ENCODE assay signal across 18 cellular contexts in genomic region chr10:86937502-86938154, GRCh38. TPM values are rescaled to one million over a fixed set of nuclear protein-coding genes. Genes with fewer than 3 reads are reported as not detected.
"Had no signal": no experiment of that assay in that cellular context is flagged by ENCODE, and none has a peak within 500 bp of the region (broad histone marks: within the 10 kb centered on the region; RNA-seq: fewer than 3 reads in every experiment).

No MANE protein-coding gene starts in this region.

- ATAC-seq: activated CD4-positive, alpha-beta T cell treated with anti-CD3 and anti-CD28 coated beads for 36 hours; activated CD8-positive, alpha-beta T cell treated with anti-CD3 and anti-CD28 coated beads for 36 hours; left colon; sciatic nerve; stimulated activated effector memory CD8-positive, alpha-beta T cell treated with anti-CD3 and anti-CD28 coated beads, Interleukin-12 subunit alpha, Interleukin-12 subunit beta, amount 100 ng/mL, for 72 hours had no signal

- H3K4me1 Mint-ChIP-seq: activated CD4-positive, alpha-beta T cell treated with anti-CD3 and anti-CD28 coated beads for 36 hours; central memory CD8-positive, alpha-beta T cell; stimulated activated effector memory CD8-positive, alpha-beta T cell treated with anti-CD3 and anti-CD28 coated beads, Interleukin-12 subunit alpha, Interleukin-12 subunit beta, amount 100 ng/mL, for 72 hours had no signal

- DNase-seq: activated CD4-positive, alpha-beta T cell treated with anti-CD3 and anti-CD28 coated beads for 36 hours; activated CD8-positive, alpha-beta T cell treated with anti-CD3 and anti-CD28 coated beads for 36 hours; activated effector memory CD4-positive, alpha-beta T cell treated with anti-CD3 and anti-CD28 coated beads, Interleukin-2, amount 50 U/mL, for 16 hours; activated naive CD4-positive, alpha-beta T cell treated with anti-CD3 and anti-CD28 coated beads, Interleukin-2, amount 50 U/mL, for 16 hours; activated T-cell treated with anti-CD3 and anti-CD28 coated beads, Interleukin-2, amount 50 U/mL, for 48 hours; effector CD8-positive, alpha-beta T cell; left colon; stimulated activated CD4-positive, alpha-beta T cell treated with anti-CD3 and anti-CD28 coated beads, Interleukin-4, amount 100 ng/mL, for 24 hours had no signal

- H3K4me3 ChIP-seq: ascending aorta, hepatocyte, smooth muscle cell, stomach had no signal

- H3K27me3 Mint-ChIP-seq: activated CD4-positive, alpha-beta T cell treated with anti-CD3 and anti-CD28 coated beads for 36 hours; activated CD8-positive, alpha-beta T cell treated with anti-CD3 and anti-CD28 coated beads for 36 hours; central memory CD8-positive, alpha-beta T cell had no signal

- H3K9me3 ChIP-seq: ascending aorta, stomach had no signal

- H3K9me3 Mint-ChIP-seq: activated CD8-positive, alpha-beta T cell treated with anti-CD3 and anti-CD28 coated beads for 36 hours; central memory CD8-positive, alpha-beta T cell; neural crest cell; stimulated activated effector memory CD8-positive, alpha-beta T cell treated with anti-CD3 and anti-CD28 coated beads, Interleukin-12 subunit alpha, Interleukin-12 subunit beta, amount 100 ng/mL, for 72 hours; T-helper 2 cell treated with Interferon-gamma antibody and Interleukin-4, amounts not matched to agents 5 μg/mL and 100 μg/mL, for 36 hours had no signal

- H3K27ac ChIP-seq: hepatocyte had no signal

- H3K27me3 ChIP-seq: ascending aorta, hepatocyte had no signal

- H3K4me3 Mint-ChIP-seq: activated CD4-positive, alpha-beta T cell treated with anti-CD3 and anti-CD28 coated beads for 36 hours; activated CD8-positive, alpha-beta T cell treated with anti-CD3 and anti-CD28 coated beads for 36 hours; central memory CD8-positive, alpha-beta T cell; neural crest cell; stimulated activated effector memory CD8-positive, alpha-beta T cell treated with anti-CD3 and anti-CD28 coated beads, Interleukin-12 subunit alpha, Interleukin-12 subunit beta, amount 100 ng/mL, for 72 hours; T-helper 2 cell treated with Interferon-gamma antibody and Interleukin-4, amounts not matched to agents 5 μg/mL and 100 μg/mL, for 36 hours had no signal

- H3K27ac Mint-ChIP-seq: activated CD4-positive, alpha-beta T cell treated with anti-CD3 and anti-CD28 coated beads for 36 hours; activated CD8-positive, alpha-beta T cell treated with anti-CD3 and anti-CD28 coated beads for 36 hours; stimulated activated effector memory CD8-positive, alpha-beta T cell treated with anti-CD3 and anti-CD28 coated beads, Interleukin-12 subunit alpha, Interleukin-12 subunit beta, amount 100 ng/mL, for 72 hours; T-helper 2 cell treated with Interferon-gamma antibody and Interleukin-4, amounts not matched to agents 5 μg/mL and 100 μg/mL, for 36 hours had no signal

RNA-seq across cellular contexts. Expression of gene MMRN2, which starts 19.8 kb away (rescaled TPM):
- total RNA-seq: activated CD4-positive, alpha-beta T cell treated with anti-CD3 and anti-CD28 coated beads for 36 hours; activated CD8-positive, alpha-beta T cell treated with anti-CD3 and anti-CD28 coated beads for 36 hours had no signal

RNA-seq across cellular contexts. Expression of gene SNCG, which starts 20.8 kb away (rescaled TPM):
- total RNA-seq: activated CD4-positive, alpha-beta T cell treated with anti-CD3 and anti-CD28 coated beads for 36 hours; activated CD8-positive, alpha-beta T cell treated with anti-CD3 and anti-CD28 coated beads for 36 hours; mononuclear cell had no signal

RNA-seq across cellular contexts. Expression of gene ADIRF, which starts 30.7 kb away (rescaled TPM):
- total RNA-seq: activated CD4-positive, alpha-beta T cell treated with anti-CD3 and anti-CD28 coated beads for 36 hours; activated CD8-positive, alpha-beta T cell treated with anti-CD3 and anti-CD28 coated beads for 36 hours; hepatocyte; mononuclear cell; neural crest cell had no signal
